8 cellular contexts compared by ENCODE assay signal in genomic region chr6:157227202-157228166, GRCh38.
A peak's percentile ranks its signal among the peaks of the same experiment; 100 is the strongest.
DNase-seq lines count a peak whose midpoint lies in the region; ATAC-seq and TF ChIP-seq lines count a peak whose summit lies in the region.

No MANE protein-coding gene starts in this region.

- intact Hi-C loops in activated CD4-positive, alpha-beta T cell treated with anti-CD3 and anti-CD28 coated beads, Interleukin-2, amount 10 ng/mL, durations not matched to agents 24 days and 14 days (cut with micrococcal nuclease), result no loop called here

- H3K9me3 Mint-ChIP-seq in activated CD4-positive, alpha-beta T cell treated with anti-CD3 and anti-CD28 coated beads, Interleukin-2, amount 10 ng/mL, durations not matched to agents 24 days and 14 days, result no peaks in the 10 kb centered on the region

- peak overlapping the region; percentile 32 for H3K4me3 Mint-ChIP-seq in activated CD4-positive, alpha-beta T cell treated with anti-CD3 and anti-CD28 coated beads, Interleukin-2, amount 10 ng/mL, durations not matched to agents 24 days and 14 days

- H3K27ac Mint-ChIP-seq in activated CD4-positive, alpha-beta T cell treated with anti-CD3 and anti-CD28 coated beads, Interleukin-2, amount 10 ng/mL, durations not matched to agents 24 days and 14 days, result no peak overlapping the region

- H3K36me3 Mint-ChIP-seq in activated CD4-positive, alpha-beta T cell treated with anti-CD3 and anti-CD28 coated beads, Interleukin-2, amount 10 ng/mL, durations not matched to agents 24 days and 14 days (ENCODE audit: low read depth), result no peaks in the 10 kb centered on the region

- peaks cover 29% of the 10 kb centered on the region for H3K4me1 Mint-ChIP-seq in activated CD4-positive, alpha-beta T cell treated with anti-CD3 and anti-CD28 coated beads, Interleukin-2, amount 10 ng/mL, durations not matched to agents 24 days and 14 days

- peaks cover 3% of the 10 kb centered on the region for H3K27me3 Mint-ChIP-seq in activated CD4-positive, alpha-beta T cell treated with anti-CD3 and anti-CD28 coated beads, Interleukin-2, amount 10 ng/mL, durations not matched to agents 24 days and 14 days

- CTCF ChIA-PET in HEK293T (lab: Yijun Ruan, JAX), result no interaction called here

- DNase-seq in activated CD4-positive, alpha-beta T cell treated with anti-CD3 and anti-CD28 coated beads, Interleukin-2, amount 10 ng/mL, durations not matched to agents 24 days and 14 days, result peak; percentile 82
- no peak for DNase-seq in activated CD4-positive, alpha-beta T cell treated with anti-CD3 and anti-CD28 coated beads for 48 hours
- DNase-seq in NCI-H748 (lab: John Stamatoyannopoulos, UW; ENCODE audit: unreplicated experiment) (peak; percentile 89), dermis microvascular lymphatic vessel endothelial cell (ENCODE audit: low read depth in 2 of 2) (peak; percentile 38 to 62), HEK293T (ENCODE audit: extremely low spot score) (no peak)
- peak; percentile 18 for DNase-seq in stimulated activated CD8-positive, alpha-beta memory T cell treated with anti-CD3 and anti-CD28 coated beads, Interleukin-4, amount 100 ng/mL, for 48 hours

- POLR2A ChIA-PET in HEK293T (lab: Yijun Ruan, JAX), result no interaction called here

- ATAC-seq in GM18502 (IDR thresholded peaks at IDR 0.05; ENCODE audit: poor library complexity, unreplicated experiment) (no peak), HG03432 (IDR thresholded peaks at IDR 0.05; ENCODE audit: unreplicated experiment) (no peak)

TF ChIP-seq in HEK293T, 16 proteins besides CTCF, POLR2A, EP300 and RAD21:
- TF ChIP-seq BHLHE40 (IDR thresholded peaks at IDR 0.05; ENCODE audit: borderline replicate concordance) (no peak), L3MBTL2 (conservative IDR thresholded peaks at IDR 0.05) (no peak)

Comparison
In these comparisons a context has a peak if more than half of its experiments do, and no peak if none do; other contexts are left out.
1. DNase-seq: peak in activated CD4-positive, alpha-beta T cell treated with anti-CD3 and anti-CD28 coated beads, Interleukin-2, amount 10 ng/mL, durations not matched to agents 24 days and 14 days (single experiment), NCI-H748 (single experiment), dermis microvascular lymphatic vessel endothelial cell (2 of 2) and stimulated activated CD8-positive, alpha-beta memory T cell treated with anti-CD3 and anti-CD28 coated beads, Interleukin-4, amount 100 ng/mL, for 48 hours (single experiment); none in activated CD4-positive, alpha-beta T cell treated with anti-CD3 and anti-CD28 coated beads for 48 hours (single experiment) and HEK293T (single experiment).